1 cellular context compared by ENCODE assay signal in genomic region chr19:46413262-46414031, GRCh38.
A peak's percentile ranks its signal among the peaks of the same experiment; 100 is the strongest.
TF ChIP-seq lines count a peak whose summit lies in the region.

A gene with protein sequence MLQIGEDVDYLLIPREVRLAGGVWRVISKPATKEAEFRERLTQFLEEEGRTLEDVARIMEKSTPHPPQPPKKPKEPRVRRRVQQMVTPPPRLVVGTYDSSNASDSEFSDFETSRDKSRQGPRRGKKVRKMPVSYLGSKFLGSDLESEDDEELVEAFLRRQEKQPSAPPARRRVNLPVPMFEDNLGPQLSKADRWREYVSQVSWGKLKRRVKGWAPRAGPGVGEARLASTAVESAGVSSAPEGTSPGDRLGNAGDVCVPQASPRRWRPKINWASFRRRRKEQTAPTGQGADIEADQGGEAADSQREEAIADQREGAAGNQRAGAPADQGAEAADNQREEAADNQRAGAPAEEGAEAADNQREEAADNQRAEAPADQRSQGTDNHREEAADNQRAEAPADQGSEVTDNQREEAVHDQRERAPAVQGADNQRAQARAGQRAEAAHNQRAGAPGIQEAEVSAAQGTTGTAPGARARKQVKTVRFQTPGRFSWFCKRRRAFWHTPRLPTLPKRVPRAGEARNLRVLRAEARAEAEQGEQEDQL (minus strand): TSS chr19:46413564. CDS start chr19:46412810, 754 bp downstream.

TF ChIP-seq in WTC11, 78 proteins besides CTCF, POLR2A, EP300 and RAD21 (continued from another document):
- TF ChIP-seq ATF2 (CRISPR knock-in tag; IDR thresholded peaks at IDR 0.05; ENCODE audit: borderline replicate concordance, low read depth) (no peak), TCF7 (CRISPR knock-in tag; IDR thresholded peaks at IDR 0.05; ENCODE audit: low read depth) (no peak), ZNF396 (CRISPR knock-in tag; IDR thresholded peaks at IDR 0.05; ENCODE audit: borderline replicate concordance) (no peak), NR3C1 (CRISPR knock-in tag; conservative IDR thresholded peaks at IDR 0.05; ENCODE audit: low read depth) (0 out of 2 replicates have a peak, but pooled peaks have one; percentile 40), E2F4 (CRISPR knock-in tag; IDR thresholded peaks at IDR 0.05; ENCODE audit: borderline replicate concordance, low read depth) (no peak), FOXP1 (CRISPR knock-in tag; IDR thresholded peaks at IDR 0.05; ENCODE audit: borderline replicate concordance) (peak; percentile 26), ELF4 (CRISPR knock-in tag; IDR thresholded peaks at IDR 0.05; ENCODE audit: low read depth) (no peak), ZNF121 (CRISPR knock-in tag; IDR thresholded peaks at IDR 0.05) (no peak), EMX1 (CRISPR knock-in tag; IDR thresholded peaks at IDR 0.05) (no peak), ZNF232 (CRISPR knock-in tag; IDR thresholded peaks at IDR 0.05) (no peak), ZNF219 (CRISPR knock-in tag; IDR thresholded peaks at IDR 0.05; ENCODE audit: borderline replicate concordance) (0 out of 2 replicates have a peak, but pooled peaks have one; percentile 26), ZBTB21 (CRISPR knock-in tag; IDR thresholded peaks at IDR 0.05; ENCODE audit: borderline replicate concordance) (peak; percentile 78; the same call in 1 of the 2 replicates), USF1 (CRISPR knock-in tag; IDR thresholded peaks at IDR 0.05) (peak; percentile 45; the same call in 1 of the 2 replicates), SOX15 (CRISPR knock-in tag; IDR thresholded peaks at IDR 0.05) (no peak), ZNF281 (CRISPR knock-in tag; IDR thresholded peaks at IDR 0.05) (peak; percentile 93), GTF2I (CRISPR knock-in tag; conservative IDR thresholded peaks at IDR 0.05) (no peak), GRHL2 (CRISPR knock-in tag; IDR thresholded peaks at IDR 0.05; ENCODE audit: insufficient replicate concordance, severe bottlenecking) (no peak), FOXJ3 (CRISPR knock-in tag; IDR thresholded peaks at IDR 0.05; ENCODE audit: borderline replicate concordance) (no peak), SP1 (CRISPR knock-in tag; conservative IDR thresholded peaks at IDR 0.05) (peak; percentile 88), NFYB (CRISPR knock-in tag; conservative IDR thresholded peaks at IDR 0.05; ENCODE audit: low read depth) (peak; percentile 89), TEAD1 (CRISPR knock-in tag; IDR thresholded peaks at IDR 0.05) (peak; percentile 91), ETV6 (CRISPR knock-in tag; IDR thresholded peaks at IDR 0.05) (peak; percentile 60; the same call in 1 of the 2 replicates), ATF1 (CRISPR knock-in tag; IDR thresholded peaks at IDR 0.05) (no peak)
- TF ChIP-seq, protein P1, sequence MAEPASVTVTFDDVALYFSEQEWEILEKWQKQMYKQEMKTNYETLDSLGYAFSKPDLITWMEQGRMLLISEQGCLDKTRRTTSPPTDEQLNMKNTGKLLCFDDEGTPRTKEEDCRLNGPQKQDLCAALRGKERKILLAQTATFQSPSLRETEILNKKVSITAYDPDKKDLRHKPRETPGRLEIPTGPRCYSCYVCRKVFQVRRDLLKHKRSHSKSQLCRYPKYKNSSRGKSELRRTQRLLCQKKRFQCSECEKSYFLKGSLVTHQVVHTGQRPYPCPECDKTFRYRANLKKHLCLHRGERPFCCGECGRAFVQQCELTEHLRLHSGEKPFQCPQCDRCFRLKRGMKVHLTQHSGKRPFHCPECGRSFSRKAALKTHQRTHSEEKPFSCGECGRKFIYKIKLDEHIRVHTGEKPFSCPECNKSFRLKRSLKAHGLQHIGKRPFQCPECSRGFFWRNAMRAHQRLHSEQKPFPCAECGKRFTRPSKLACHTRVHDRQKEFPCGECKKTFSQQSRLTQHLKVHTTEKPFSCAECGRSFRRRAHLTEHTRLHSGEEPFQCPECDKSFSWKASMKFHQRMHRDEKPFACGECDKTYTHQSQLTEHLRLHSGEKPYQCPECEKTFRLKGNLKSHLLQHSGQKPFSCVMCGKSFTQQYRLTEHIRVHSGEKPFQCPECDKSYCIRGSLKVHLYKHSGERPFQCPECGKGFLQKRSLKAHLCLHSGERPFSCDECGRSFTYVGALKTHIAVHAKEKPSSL (CRISPR knock-in tag; conservative IDR thresholded peaks at IDR 0.05), result no peak
- TF ChIP-seq, protein P2, sequence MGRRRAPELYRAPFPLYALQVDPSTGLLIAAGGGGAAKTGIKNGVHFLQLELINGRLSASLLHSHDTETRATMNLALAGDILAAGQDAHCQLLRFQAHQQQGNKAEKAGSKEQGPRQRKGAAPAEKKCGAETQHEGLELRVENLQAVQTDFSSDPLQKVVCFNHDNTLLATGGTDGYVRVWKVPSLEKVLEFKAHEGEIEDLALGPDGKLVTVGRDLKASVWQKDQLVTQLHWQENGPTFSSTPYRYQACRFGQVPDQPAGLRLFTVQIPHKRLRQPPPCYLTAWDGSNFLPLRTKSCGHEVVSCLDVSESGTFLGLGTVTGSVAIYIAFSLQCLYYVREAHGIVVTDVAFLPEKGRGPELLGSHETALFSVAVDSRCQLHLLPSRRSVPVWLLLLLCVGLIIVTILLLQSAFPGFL (CRISPR knock-in tag; IDR thresholded peaks at IDR 0.05; ENCODE audit: borderline replicate concordance), result no peak
- TF ChIP-seq, protein P3, sequence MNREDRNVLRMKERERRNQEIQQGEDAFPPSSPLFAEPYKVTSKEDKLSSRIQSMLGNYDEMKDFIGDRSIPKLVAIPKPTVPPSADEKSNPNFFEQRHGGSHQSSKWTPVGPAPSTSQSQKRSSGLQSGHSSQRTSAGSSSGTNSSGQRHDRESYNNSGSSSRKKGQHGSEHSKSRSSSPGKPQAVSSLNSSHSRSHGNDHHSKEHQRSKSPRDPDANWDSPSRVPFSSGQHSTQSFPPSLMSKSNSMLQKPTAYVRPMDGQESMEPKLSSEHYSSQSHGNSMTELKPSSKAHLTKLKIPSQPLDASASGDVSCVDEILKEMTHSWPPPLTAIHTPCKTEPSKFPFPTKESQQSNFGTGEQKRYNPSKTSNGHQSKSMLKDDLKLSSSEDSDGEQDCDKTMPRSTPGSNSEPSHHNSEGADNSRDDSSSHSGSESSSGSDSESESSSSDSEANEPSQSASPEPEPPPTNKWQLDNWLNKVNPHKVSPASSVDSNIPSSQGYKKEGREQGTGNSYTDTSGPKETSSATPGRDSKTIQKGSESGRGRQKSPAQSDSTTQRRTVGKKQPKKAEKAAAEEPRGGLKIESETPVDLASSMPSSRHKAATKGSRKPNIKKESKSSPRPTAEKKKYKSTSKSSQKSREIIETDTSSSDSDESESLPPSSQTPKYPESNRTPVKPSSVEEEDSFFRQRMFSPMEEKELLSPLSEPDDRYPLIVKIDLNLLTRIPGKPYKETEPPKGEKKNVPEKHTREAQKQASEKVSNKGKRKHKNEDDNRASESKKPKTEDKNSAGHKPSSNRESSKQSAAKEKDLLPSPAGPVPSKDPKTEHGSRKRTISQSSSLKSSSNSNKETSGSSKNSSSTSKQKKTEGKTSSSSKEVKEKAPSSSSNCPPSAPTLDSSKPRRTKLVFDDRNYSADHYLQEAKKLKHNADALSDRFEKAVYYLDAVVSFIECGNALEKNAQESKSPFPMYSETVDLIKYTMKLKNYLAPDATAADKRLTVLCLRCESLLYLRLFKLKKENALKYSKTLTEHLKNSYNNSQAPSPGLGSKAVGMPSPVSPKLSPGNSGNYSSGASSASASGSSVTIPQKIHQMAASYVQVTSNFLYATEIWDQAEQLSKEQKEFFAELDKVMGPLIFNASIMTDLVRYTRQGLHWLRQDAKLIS (CRISPR knock-in tag; IDR thresholded peaks at IDR 0.05; ENCODE audit: borderline replicate concordance), result no peak
- TF ChIP-seq, protein P4, sequence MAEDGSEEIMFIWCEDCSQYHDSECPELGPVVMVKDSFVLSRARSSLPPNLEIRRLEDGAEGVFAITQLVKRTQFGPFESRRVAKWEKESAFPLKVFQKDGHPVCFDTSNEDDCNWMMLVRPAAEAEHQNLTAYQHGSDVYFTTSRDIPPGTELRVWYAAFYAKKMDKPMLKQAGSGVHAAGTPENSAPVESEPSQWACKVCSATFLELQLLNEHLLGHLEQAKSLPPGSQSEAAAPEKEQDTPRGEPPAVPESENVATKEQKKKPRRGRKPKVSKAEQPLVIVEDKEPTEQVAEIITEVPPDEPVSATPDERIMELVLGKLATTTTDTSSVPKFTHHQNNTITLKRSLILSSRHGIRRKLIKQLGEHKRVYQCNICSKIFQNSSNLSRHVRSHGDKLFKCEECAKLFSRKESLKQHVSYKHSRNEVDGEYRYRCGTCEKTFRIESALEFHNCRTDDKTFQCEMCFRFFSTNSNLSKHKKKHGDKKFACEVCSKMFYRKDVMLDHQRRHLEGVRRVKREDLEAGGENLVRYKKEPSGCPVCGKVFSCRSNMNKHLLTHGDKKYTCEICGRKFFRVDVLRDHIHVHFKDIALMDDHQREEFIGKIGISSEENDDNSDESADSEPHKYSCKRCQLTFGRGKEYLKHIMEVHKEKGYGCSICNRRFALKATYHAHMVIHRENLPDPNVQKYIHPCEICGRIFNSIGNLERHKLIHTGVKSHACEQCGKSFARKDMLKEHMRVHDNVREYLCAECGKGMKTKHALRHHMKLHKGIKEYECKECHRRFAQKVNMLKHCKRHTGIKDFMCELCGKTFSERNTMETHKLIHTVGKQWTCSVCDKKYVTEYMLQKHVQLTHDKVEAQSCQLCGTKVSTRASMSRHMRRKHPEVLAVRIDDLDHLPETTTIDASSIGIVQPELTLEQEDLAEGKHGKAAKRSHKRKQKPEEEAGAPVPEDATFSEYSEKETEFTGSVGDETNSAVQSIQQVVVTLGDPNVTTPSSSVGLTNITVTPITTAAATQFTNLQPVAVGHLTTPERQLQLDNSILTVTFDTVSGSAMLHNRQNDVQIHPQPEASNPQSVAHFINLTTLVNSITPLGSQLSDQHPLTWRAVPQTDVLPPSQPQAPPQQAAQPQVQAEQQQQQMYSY (CRISPR knock-in tag; IDR thresholded peaks at IDR 0.05), result no peak
- TF ChIP-seq, protein P5, sequence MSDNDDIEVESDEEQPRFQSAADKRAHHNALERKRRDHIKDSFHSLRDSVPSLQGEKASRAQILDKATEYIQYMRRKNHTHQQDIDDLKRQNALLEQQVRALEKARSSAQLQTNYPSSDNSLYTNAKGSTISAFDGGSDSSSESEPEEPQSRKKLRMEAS (CRISPR knock-in tag; IDR thresholded peaks at IDR 0.05), result peak; percentile 85
- TF ChIP-seq, protein P6, sequence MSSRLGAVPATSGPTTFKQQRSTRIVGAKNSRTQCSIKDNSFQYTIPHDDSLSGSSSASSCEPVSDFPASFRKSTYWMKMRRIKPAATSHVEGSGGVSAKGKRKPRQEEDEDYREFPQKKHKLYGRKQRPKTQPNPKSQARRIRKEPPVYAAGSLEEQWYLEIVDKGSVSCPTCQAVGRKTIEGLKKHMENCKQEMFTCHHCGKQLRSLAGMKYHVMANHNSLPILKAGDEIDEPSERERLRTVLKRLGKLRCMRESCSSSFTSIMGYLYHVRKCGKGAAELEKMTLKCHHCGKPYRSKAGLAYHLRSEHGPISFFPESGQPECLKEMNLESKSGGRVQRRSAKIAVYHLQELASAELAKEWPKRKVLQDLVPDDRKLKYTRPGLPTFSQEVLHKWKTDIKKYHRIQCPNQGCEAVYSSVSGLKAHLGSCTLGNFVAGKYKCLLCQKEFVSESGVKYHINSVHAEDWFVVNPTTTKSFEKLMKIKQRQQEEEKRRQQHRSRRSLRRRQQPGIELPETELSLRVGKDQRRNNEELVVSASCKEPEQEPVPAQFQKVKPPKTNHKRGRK (CRISPR knock-in tag; IDR thresholded peaks at IDR 0.05; ENCODE audit: borderline replicate concordance), result no peak
